In genomic region chr11:119664063-119664572, GRCh38 we compare ENCODE assay signal across 16 cellular contexts.
DNase-seq lines count a peak whose midpoint lies in the region; ATAC-seq lines count a peak whose summit lies in the region.
"Had no signal": no experiment of that assay in that cellular context is flagged by ENCODE, and none has a peak within 500 bp of the region (broad histone marks: within the 10 kb centered on the region; RNA-seq: fewer than 3 reads in every experiment).

No MANE protein-coding gene starts in this region.

- no peaks in the 10 kb centered on the region for H3K9me3 Mint-ChIP-seq in T-helper 2 cell treated with Interferon-gamma antibody and Interleukin-4, amounts not matched to agents 5 μg/mL and 100 μg/mL, for 36 hours
- H3K9me3 Mint-ChIP-seq: activated B cell treated with CpG ODN at 0.5 μM for 24 hours; activated naive CD8-positive, alpha-beta T cell treated with anti-CD3 and anti-CD28 coated beads, Interleukin-2, amount 50 U/mL, for 24 hours; mesothelial cell of epicardium; stimulated activated naive B cell treated with anti-CD40 and anti-IgM and Interleukin-4, amounts not matched to agents 10 μg/mL and 1 μg/mL and 100 μg/mL, for 72 hours had no signal

- H3K36me3 Mint-ChIP-seq in T-helper 2 cell treated with Interferon-gamma antibody and Interleukin-4, amounts not matched to agents 5 μg/mL and 100 μg/mL, for 36 hours (ENCODE audit: low read depth): no peaks in the 10 kb centered on the region

- DNase-seq in COR-L47 (lab: John Stamatoyannopoulos, UW) (peak; percentile 59), NCI-H1105 treated with DMSO at 0.1 percent for 48 hours (lab: John Stamatoyannopoulos, UW) (peak; percentile 65), myocyte (ENCODE audit: low read depth) (peak; percentile 81), iPS-NIHi11 (ENCODE audit: low spot score) (no peak)
- no peak for DNase-seq in stimulated activated CD4-positive, alpha-beta T cell treated with anti-CD3 and anti-CD28 coated beads, Interleukin-1b, Interleukin-23, amount 100 ng/mL, for 48 hours
- no peak for DNase-seq in T-helper 2 cell treated with Interferon-gamma antibody and Interleukin-4, amounts not matched to agents 5 μg/mL and 100 μg/mL, for 36 hours (ENCODE audit: low spot score)
- DNase-seq: activated B cell treated with CpG ODN at 0.5 μM for 24 hours; activated naive CD8-positive, alpha-beta T cell treated with anti-CD3 and anti-CD28 coated beads, Interleukin-2, amount 50 U/mL, for 24 hours; AML-193; GM23248; SK-N-SH; stimulated activated CD4-positive, alpha-beta T cell treated with anti-CD3 and anti-CD28 coated beads, Interleukin-4, amount 100 ng/mL, for 1 hour; stimulated activated naive B cell treated with anti-CD40 and anti-IgM and Interleukin-4, amounts not matched to agents 10 μg/mL and 1 μg/mL and 100 μg/mL, for 72 hours had no signal

- ATAC-seq in HG02623 (IDR thresholded peaks at IDR 0.05; ENCODE audit: unreplicated experiment): no peak
- ATAC-seq: activated naive CD8-positive, alpha-beta T cell treated with anti-CD3 and anti-CD28 coated beads, Interleukin-2, amount 50 U/mL, for 24 hours; stimulated activated naive B cell treated with anti-CD40 and anti-IgM and Interleukin-4, amounts not matched to agents 10 μg/mL and 1 μg/mL and 100 μg/mL, for 72 hours had no signal

- H3K4me3 Mint-ChIP-seq in T-helper 2 cell treated with Interferon-gamma antibody and Interleukin-4, amounts not matched to agents 5 μg/mL and 100 μg/mL, for 36 hours: no peak overlapping the region
- H3K4me3 Mint-ChIP-seq: activated B cell treated with CpG ODN at 0.5 μM for 24 hours; activated naive CD8-positive, alpha-beta T cell treated with anti-CD3 and anti-CD28 coated beads, Interleukin-2, amount 50 U/mL, for 24 hours; mesothelial cell of epicardium; stimulated activated naive B cell treated with anti-CD40 and anti-IgM and Interleukin-4, amounts not matched to agents 10 μg/mL and 1 μg/mL and 100 μg/mL, for 72 hours had no signal

- H3K27me3 Mint-ChIP-seq in T-helper 2 cell treated with Interferon-gamma antibody and Interleukin-4, amounts not matched to agents 5 μg/mL and 100 μg/mL, for 36 hours (ENCODE audit: low read depth): no peaks in the 10 kb centered on the region
- H3K27me3 Mint-ChIP-seq: activated B cell treated with CpG ODN at 0.5 μM for 24 hours; activated naive CD8-positive, alpha-beta T cell treated with anti-CD3 and anti-CD28 coated beads, Interleukin-2, amount 50 U/mL, for 24 hours; stimulated activated naive B cell treated with anti-CD40 and anti-IgM and Interleukin-4, amounts not matched to agents 10 μg/mL and 1 μg/mL and 100 μg/mL, for 72 hours had no signal

- no peaks in the 10 kb centered on the region for H3K4me1 Mint-ChIP-seq in T-helper 2 cell treated with Interferon-gamma antibody and Interleukin-4, amounts not matched to agents 5 μg/mL and 100 μg/mL, for 36 hours (ENCODE audit: low read depth)
- H3K4me1 Mint-ChIP-seq: activated B cell treated with CpG ODN at 0.5 μM for 24 hours; activated naive CD8-positive, alpha-beta T cell treated with anti-CD3 and anti-CD28 coated beads, Interleukin-2, amount 50 U/mL, for 24 hours; stimulated activated naive B cell treated with anti-CD40 and anti-IgM and Interleukin-4, amounts not matched to agents 10 μg/mL and 1 μg/mL and 100 μg/mL, for 72 hours had no signal

- H3K27ac ChIP-seq in angular gyrus (ENCODE audit: low read depth, low read length): peak overlapping the region; percentile 94
- H3K27ac ChIP-seq: GM23248 had no signal

- H3K27ac Mint-ChIP-seq in T-helper 2 cell treated with Interferon-gamma antibody and Interleukin-4, amounts not matched to agents 5 μg/mL and 100 μg/mL, for 36 hours: no peak overlapping the region
- H3K27ac Mint-ChIP-seq: activated B cell treated with CpG ODN at 0.5 μM for 24 hours; activated naive CD8-positive, alpha-beta T cell treated with anti-CD3 and anti-CD28 coated beads, Interleukin-2, amount 50 U/mL, for 24 hours; mesothelial cell of epicardium; stimulated activated naive B cell treated with anti-CD40 and anti-IgM and Interleukin-4, amounts not matched to agents 10 μg/mL and 1 μg/mL and 100 μg/mL, for 72 hours had no signal

Comparison
In these comparisons a context has a peak if more than half of its experiments do, and no peak if none do; other contexts are left out.
1. DNase-seq: peak in COR-L47 (single experiment), NCI-H1105 treated with DMSO at 0.1 percent for 48 hours (single experiment) and myocyte (single experiment); none in iPS-NIHi11 (single experiment), stimulated activated CD4-positive, alpha-beta T cell treated with anti-CD3 and anti-CD28 coated beads, Interleukin-1b, Interleukin-23, amount 100 ng/mL, for 48 hours (single experiment) and T-helper 2 cell treated with Interferon-gamma antibody and Interleukin-4, amounts not matched to agents 5 μg/mL and 100 μg/mL, for 36 hours (single experiment).